ENCODE assay signal across 17 cellular contexts in genomic region chr10:26368463-26368862, GRCh38.
DNase-seq lines count a peak whose midpoint lies in the region; ATAC-seq and TF ChIP-seq lines count a peak whose summit lies in the region.
"Had no signal": no experiment of that assay in that cellular context is flagged by ENCODE, and none has a peak within 500 bp of the region (broad histone marks: within the 10 kb centered on the region; RNA-seq: fewer than 3 reads in every experiment).

No MANE protein-coding gene starts in this region.

- peaks cover 0 to 6% of the 10 kb centered on the region in 2 donors for H3K9me3 Mint-ChIP-seq in activated naive CD4-positive, alpha-beta T cell treated with anti-CD3 and anti-CD28 coated beads, Interleukin-2, amount 50 U/mL, for 72 hours
- H3K9me3 Mint-ChIP-seq: activated CD4-positive, alpha-beta memory T cell treated with anti-CD3 and anti-CD28 coated beads, Interleukin-2, amount 10 ng/mL, durations not matched to agents 7 days and 5 days; nephron progenitor cell had no signal

- DNase-seq in osteoblast (ENCODE audit: insufficient read length, low spot score, missing footprints), result no peak
- DNase-seq in coronary artery (ENCODE audit: low spot score), result no peak
- no peak for DNase-seq in activated naive CD4-positive, alpha-beta T cell treated with anti-CD3 and anti-CD28 coated beads, Interleukin-2, amount 50 U/mL, for 72 hours (ENCODE audit: low spot score in 2 of 2)
- no peak for DNase-seq in SHP77 treated with DMSO at 0.1 percent for 48 hours (lab: John Stamatoyannopoulos, UW)
- DNase-seq: activated gamma-delta T cell, dorsolateral prefrontal cortex, left ventricle myocardium superior, NCI-H2081 treated with DMSO at 0.1 percent for 48 hours had no signal

- H4K20me1 ChIP-seq in osteoblast (ENCODE audit: insufficient read depth, low read length), result no peaks in the 10 kb centered on the region

- H3K27ac ChIP-seq in osteoblast (ENCODE audit: low read depth, low read length), result no peak overlapping the region
- H3K27ac ChIP-seq in coronary artery, result no peak overlapping the region
- H3K27ac ChIP-seq: dorsolateral prefrontal cortex, SJSA1 had no signal

- TF ChIP-seq CTCF in osteoblast (IDR thresholded peaks at IDR 0.05; ENCODE audit: extremely low read depth, low read depth, low read length) (no peak), coronary artery (IDR thresholded peaks at IDR 0.05) (no peak)

- no peaks in the 10 kb centered on the region for H3K36me3 ChIP-seq in osteoblast (ENCODE audit: insufficient read depth, low read length)
- H3K36me3 ChIP-seq: SJSA1 had no signal

- no peak overlapping the region for H2AFZ ChIP-seq in osteoblast (ENCODE audit: low read length)

- H3K4me2 ChIP-seq in osteoblast (ENCODE audit: insufficient read depth, low read length), result no peak overlapping the region

- no peaks in the 10 kb centered on the region for H3K79me2 ChIP-seq in osteoblast (ENCODE audit: insufficient read depth, low read length)

- H3K4me3 ChIP-seq in osteoblast (ENCODE audit: insufficient read depth, low read length) (no peak overlapping the region), coronary artery (no peak overlapping the region)
- H3K4me3 ChIP-seq: dorsolateral prefrontal cortex, SJSA1 had no signal

- no peaks in the 10 kb centered on the region for H3K4me1 ChIP-seq in osteoblast (ENCODE audit: insufficient read depth, low read length)
- H3K4me1 ChIP-seq: SJSA1 had no signal

- H3K27me3 ChIP-seq in osteoblast (ENCODE audit: insufficient read depth, low read length), result no peaks in the 10 kb centered on the region
- H3K27me3 ChIP-seq: SJSA1 had no signal

- H3K27ac Mint-ChIP-seq in activated naive CD4-positive, alpha-beta T cell treated with anti-CD3 and anti-CD28 coated beads, Interleukin-2, amount 50 U/mL, for 72 hours, result no peak overlapping the region
- H3K27ac Mint-ChIP-seq: activated CD4-positive, alpha-beta memory T cell treated with anti-CD3 and anti-CD28 coated beads, Interleukin-2, amount 10 ng/mL, durations not matched to agents 7 days and 5 days; H9; nephron progenitor cell; stimulated activated memory B cell treated with anti-CD40 and anti-IgM and Interleukin-4, amounts not matched to agents 10 μg/mL and 1 μg/mL and 100 μg/mL, for 72 hours had no signal

- ATAC-seq in GM18517 (IDR thresholded peaks at IDR 0.05; ENCODE audit: unreplicated experiment), result peak; percentile 53
- peak; percentile 37 for ATAC-seq in GM21390 (IDR thresholded peaks at IDR 0.05; ENCODE audit: unreplicated experiment)
- ATAC-seq in HG02938 (IDR thresholded peaks at IDR 0.05; ENCODE audit: unreplicated experiment), result peak; percentile 53
- peak; percentile 45 for ATAC-seq in HG03565 (IDR thresholded peaks at IDR 0.05; ENCODE audit: unreplicated experiment)
- ATAC-seq in activated naive CD4-positive, alpha-beta T cell treated with anti-CD3 and anti-CD28 coated beads, Interleukin-2, amount 50 U/mL, for 72 hours, result no peak
- ATAC-seq: left ventricle myocardium superior had no signal

- no peaks in the 10 kb centered on the region for H3K36me3 Mint-ChIP-seq in activated naive CD4-positive, alpha-beta T cell treated with anti-CD3 and anti-CD28 coated beads, Interleukin-2, amount 50 U/mL, for 72 hours
- H3K36me3 Mint-ChIP-seq: stimulated activated memory B cell treated with anti-CD40 and anti-IgM and Interleukin-4, amounts not matched to agents 10 μg/mL and 1 μg/mL and 100 μg/mL, for 72 hours had no signal

- H3K9me3 ChIP-seq in osteoblast (ENCODE audit: low read depth, low read length), result no peaks in the 10 kb centered on the region
- H3K9me3 ChIP-seq: SJSA1 had no signal

Comparison
In these comparisons a context has a peak if more than half of its experiments do, and no peak if none do; other contexts are left out.
1. ATAC-seq: peak in GM18517 (single experiment), GM21390 (single experiment), HG02938 (single experiment) and HG03565 (single experiment); none in activated naive CD4-positive, alpha-beta T cell treated with anti-CD3 and anti-CD28 coated beads, Interleukin-2, amount 50 U/mL, for 72 hours (0 of 2).